ENCODE assay signal across 8 cellular contexts in genomic region chr11:107689317-107690202, GRCh38. TPM values are rescaled to one million over a fixed set of nuclear protein-coding genes. Genes with fewer than 3 reads are reported as not detected.
DNase-seq lines count a peak whose midpoint lies in the region; ATAC-seq, FAIRE-seq and TF ChIP-seq lines count a peak whose summit lies in the region.

No MANE protein-coding gene starts in this region.

- H3K9me3 ChIP-seq in WERI-Rb-1 (ENCODE audit: severe bottlenecking) = no peaks in the 10 kb centered on the region

- DNase-seq in GM04504 (ENCODE audit: low read depth) (peak; percentile 50), NCI-H2196 treated with DMSO at 0.1 percent for 48 hours (lab: John Stamatoyannopoulos, UW; ENCODE audit: unreplicated experiment) (peak; percentile 35), WERI-Rb-1 (peak; percentile 55), bronchial epithelial cell (ENCODE audit: low read depth) (peak; percentile 52), kidney tubule cell (ENCODE audit: low spot score) (peak; percentile 60)
- DNase-seq in stimulated activated CD4-positive, alpha-beta T cell treated with anti-CD3 and anti-CD28 coated beads, Interleukin-2, amount 100 ng/mL, for 48 hours = peak; percentile 51 to 57

- TF ChIP-seq CTCF in WERI-Rb-1 (IDR thresholded peaks at IDR 0.05; ENCODE audit: low read depth, low read length) = peak; percentile 40; the same call in 1 of the 2 replicates
- peak; percentile 55 for TF ChIP-seq CTCF in bronchial epithelial cell (IDR thresholded peaks at IDR 0.05; ENCODE audit: insufficient read depth, low read length, severe bottlenecking)

- H3K27me3 ChIP-seq in WERI-Rb-1 (ENCODE audit: insufficient read depth, low read depth, severe bottlenecking) (no peaks in the 10 kb centered on the region), bronchial epithelial cell (ENCODE audit: control insufficient read depth, insufficient read depth, low read length) (no peaks in the 10 kb centered on the region)

- ATAC-seq in HG02870 (IDR thresholded peaks at IDR 0.05; ENCODE audit: unreplicated experiment) (peak; percentile 75), HG03457 (IDR thresholded peaks at IDR 0.05; ENCODE audit: unreplicated experiment) (no peak)

- H3K27ac ChIP-seq in WERI-Rb-1 = no peak overlapping the region

- H3K36me3 ChIP-seq in WERI-Rb-1 (no peaks in the 10 kb centered on the region), bronchial epithelial cell (ENCODE audit: control insufficient read depth, insufficient read depth, low read length) (no peaks in the 10 kb centered on the region)

- H3K4me3 ChIP-seq in WERI-Rb-1 (ENCODE audit: low read depth, low read length) = no peak overlapping the region
- H3K4me3 ChIP-seq in bronchial epithelial cell (ENCODE audit: low read depth, low read length) = no peak overlapping the region

- no peak for FAIRE-seq in bronchial epithelial cell (lab: Jason Lieb, UNC)

RNA-seq across cellular contexts. Expression of gene SLN, which starts 22.3 kb away (rescaled TPM):
- not detected in 2 replicates for total RNA-seq in bronchial epithelial cell
